ENCODE assay signal across 8 cellular contexts in the genomic region with DNA sequence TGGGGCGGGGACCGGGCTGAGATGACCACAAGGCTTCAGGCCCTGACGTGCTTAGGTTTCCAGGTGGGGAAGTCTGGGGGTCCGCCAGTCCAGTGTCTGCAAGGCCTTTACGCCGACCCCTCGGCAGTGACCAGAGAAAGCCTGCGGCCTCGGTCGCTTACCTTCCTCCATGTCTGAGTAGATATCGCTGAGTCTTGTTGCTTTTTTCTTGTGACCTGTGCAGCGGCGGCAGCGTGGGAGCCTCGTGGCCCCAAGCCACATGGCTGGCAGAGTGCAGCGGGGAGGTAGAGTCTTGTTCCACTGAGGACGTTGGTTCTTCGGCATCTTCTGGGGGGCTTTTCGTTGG. TPM values are rescaled to one million over a fixed set of nuclear protein-coding genes. Genes with fewer than 3 reads are reported as not detected.
DNase-seq lines count a peak whose midpoint lies in the region; ATAC-seq and TF ChIP-seq lines count a peak whose summit lies in the region.

No MANE protein-coding gene starts in this region.

- no peak for DNase-seq in SK-N-SH
- DNase-seq in dorsolateral prefrontal cortex, result peak in 1 of 10 donors; percentile 9
- DNase-seq in natural killer cell treated with Interleukin-12 subunit alpha and Interleukin-12 subunit beta and Interleukin-15 and Interleukin-18, amount 100 ng/mL, for 72 hours (ENCODE audit: low spot score), result no peak
- DNase-seq in tibial artery, result no peak
- DNase-seq in retina, result no peak
- DNase-seq in NCI-H446 treated with DMSO at 0.1 percent for 48 hours (lab: John Stamatoyannopoulos, UW), result no peak

- H3K27me3 ChIP-seq in SK-N-SH (ENCODE audit: insufficient read depth) (no peaks in the 10 kb centered on the region), dorsolateral prefrontal cortex (no peaks in the 10 kb centered on the region), tibial artery (no peaks in the 10 kb centered on the region)

- H4K20me1 ChIP-seq in SK-N-SH (ENCODE audit: insufficient read depth), result peaks cover 32% of the 10 kb centered on the region

- H3K36me3 ChIP-seq in SK-N-SH (replicated peaks in 1 of 2; ENCODE audit: control insufficient read depth in 1 of 2, insufficient read depth in 2 of 2, low read length in 1 of 2) (peaks cover 36 to 54% of the 10 kb centered on the region in 2 experiments), tibial artery (peaks cover 29 to 57% (median 57%) of the 10 kb centered on the region in 3 donors)

- peaks cover 49% of the 10 kb centered on the region for H3F3A ChIP-seq in SK-N-SH (replicated peaks; ENCODE audit: insufficient read depth)

- POLR2A ChIA-PET in SK-N-SH (lab: Yijun Ruan, JAX), result interaction anchor here (2.7 kb wide), 1 partner anchor 14 kb away, joined by 12 read pairs; no protein-coding TSS in a partner anchor

- ATAC-seq in GM18519 (IDR thresholded peaks at IDR 0.05; ENCODE audit: low FRiP score, unreplicated experiment) (peak; percentile 6), HG02798 (IDR thresholded peaks at IDR 0.05; ENCODE audit: poor library complexity, unreplicated experiment) (peak; percentile 21)
- peak; percentile 5 to 28 for ATAC-seq in natural killer cell treated with Interleukin-12 subunit alpha and Interleukin-12 subunit beta and Interleukin-15 and Interleukin-18, amount 100 ng/mL, for 72 hours

- H2AFZ ChIP-seq in SK-N-SH (ENCODE audit: low read depth), result peak overlapping the region; percentile 76; the same call in 1 of the 2 replicates

- peak overlapping the region; percentile 93 to 95 for H3K27ac Mint-ChIP-seq in natural killer cell treated with Interleukin-12 subunit alpha and Interleukin-12 subunit beta and Interleukin-15 and Interleukin-18, amount 100 ng/mL, for 72 hours

- H3K27ac ChIP-seq in SK-N-SH (ENCODE audit: low read depth in 2 of 2, low read length in 1 of 2), result peak overlapping the region; percentile 74 to 91
- H3K27ac ChIP-seq in dorsolateral prefrontal cortex, result peak overlapping the region in 58 of 59 donors; percentile 30 to 94 (median 82)
- peak overlapping the region; percentile 78 to 89 for H3K27ac ChIP-seq in tibial artery

- no peaks in the 10 kb centered on the region for H3K9me3 Mint-ChIP-seq in natural killer cell treated with Interleukin-12 subunit alpha and Interleukin-12 subunit beta and Interleukin-15 and Interleukin-18, amount 100 ng/mL, for 72 hours

- H3K4me1 ChIP-seq in SK-N-SH (ENCODE audit: control insufficient read depth in 1 of 2, insufficient read depth in 2 of 2, low read depth in 1 of 2, low read length in 1 of 2), result peaks cover 7 to 15% of the 10 kb centered on the region in 2 experiments; a peak in 2 of 4 replicates
- H3K4me1 ChIP-seq in tibial artery, result peaks cover 5 to 26% (median 15%) of the 10 kb centered on the region in 4 donors

- peak overlapping the region; percentile 93 for H3K4me2 ChIP-seq in SK-N-SH

- WGBS in SK-N-SH (ENCODE audit: low lambda C conversion rate), result 0% methylated on average over 12 of the region's 19 CpGs

- peak overlapping the region; percentile 96 for H3K4me3 Mint-ChIP-seq in natural killer cell treated with Interleukin-12 subunit alpha and Interleukin-12 subunit beta and Interleukin-15 and Interleukin-18, amount 100 ng/mL, for 72 hours

- intact Hi-C loops in dorsolateral prefrontal cortex (cut with DNase I), result loop anchor here (1.0 to 5.0 kb wide), 2 partner anchors 20 to 310 kb away; no protein-coding TSS in a partner anchor
- intact Hi-C loops in tibial artery (cut with DNase I; ENCODE audit: low total_unique reads), result loop anchor here (1.0 kb wide), 1 partner anchor 20 kb away; no protein-coding TSS in a partner anchor

- TF ChIP-seq EP300 in SK-N-SH (IDR thresholded peaks at IDR 0.05; ENCODE audit: borderline replicate concordance in 1 of 2, low read depth in 1 of 2, low read length in 1 of 2), result no peak

- no peak for TF ChIP-seq RAD21 in SK-N-SH (IDR thresholded peaks at IDR 0.05; ENCODE audit: low read length)

- H3K4me3 ChIP-seq in SK-N-SH (ENCODE audit: low read depth in 2 of 2, low read length in 1 of 2), result peak overlapping the region; percentile 81 to 91
- peak overlapping the region; percentile 57 to 100 (median 87) for H3K4me3 ChIP-seq in dorsolateral prefrontal cortex
- peak overlapping the region; percentile 64 to 75 for H3K4me3 ChIP-seq in tibial artery

- CTCF ChIA-PET in SK-N-SH (lab: Yijun Ruan, JAX), result interaction anchor here (0.7 to 3.3 kb wide), 7 partner anchors 9 to 200 kb away, joined by 3 to 15 read pairs (median 4); no protein-coding TSS in a partner anchor

- peak overlapping the region; percentile 91 for H3K9ac ChIP-seq in SK-N-SH

- peaks cover 36% of the 10 kb centered on the region for H3K36me3 Mint-ChIP-seq in natural killer cell treated with Interleukin-12 subunit alpha and Interleukin-12 subunit beta and Interleukin-15 and Interleukin-18, amount 100 ng/mL, for 72 hours

- H3K9me2 ChIP-seq in SK-N-SH, result no peaks in the 10 kb centered on the region

- H3K79me2 ChIP-seq in SK-N-SH (ENCODE audit: insufficient read depth), result peaks cover 53% of the 10 kb centered on the region

- H3K4me1 Mint-ChIP-seq in natural killer cell treated with Interleukin-12 subunit alpha and Interleukin-12 subunit beta and Interleukin-15 and Interleukin-18, amount 100 ng/mL, for 72 hours (ENCODE audit: low read depth in 2 of 2), result peaks cover 37 to 38% of the 10 kb centered on the region in 2 donors

- H3K27me3 Mint-ChIP-seq in natural killer cell treated with Interleukin-12 subunit alpha and Interleukin-12 subunit beta and Interleukin-15 and Interleukin-18, amount 100 ng/mL, for 72 hours, result no peaks in the 10 kb centered on the region

- no peak for TF ChIP-seq CTCF in SK-N-SH (IDR thresholded peaks at IDR 0.05)
- no peak for TF ChIP-seq CTCF in dorsolateral prefrontal cortex (IDR thresholded peaks at IDR 0.05 in 54 of 56, conservative IDR thresholded peaks at IDR 0.05 in 2 of 56; ENCODE audit: low read depth in 1 of 56, partially characterized antibody in 56 of 56)
- TF ChIP-seq CTCF in tibial artery (IDR thresholded peaks at IDR 0.05), result no peak

- H3K9me3 ChIP-seq in SK-N-SH (no peaks in the 10 kb centered on the region), tibial artery (no peaks in the 10 kb centered on the region)

TF ChIP-seq in SK-N-SH, 30 proteins besides CTCF, POLR2A, EP300 and RAD21:
- TF ChIP-seq, protein P1, sequence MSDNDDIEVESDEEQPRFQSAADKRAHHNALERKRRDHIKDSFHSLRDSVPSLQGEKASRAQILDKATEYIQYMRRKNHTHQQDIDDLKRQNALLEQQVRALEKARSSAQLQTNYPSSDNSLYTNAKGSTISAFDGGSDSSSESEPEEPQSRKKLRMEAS (IDR thresholded peaks at IDR 0.05; ENCODE audit: low read depth), result peak; percentile 74
- TF ChIP-seq MEF2A (IDR thresholded peaks at IDR 0.05; ENCODE audit: borderline replicate concordance, low read depth), result no peak
- TF ChIP-seq MXI1 (IDR thresholded peaks at IDR 0.05; ENCODE audit: low read depth, low read length), result 0 out of 2 replicates have a peak, but pooled peaks have one; percentile 82

RNA-seq across cellular contexts. Expression of a gene that starts 0.3 kb away (rescaled TPM):
- 71.8 and 94.6 TPM in 2 replicates for polyA plus RNA-seq in SK-N-SH (2012; rRNA removed)
- polyA plus RNA-seq in SK-N-SH (2012; cell fraction: cytosol; rRNA removed), result 83.4 and 99.2 TPM in 2 replicates
- polyA plus RNA-seq in SK-N-SH (2012; cell fraction: nucleus; rRNA removed), result 79.8 and 108 TPM in 2 replicates
- 10 to 100 TPM; 41.2 to 90.6 (median 65.3) TPM for total RNA-seq in dorsolateral prefrontal cortex
- 100 to 1,000 TPM in 1 of 2 donors, 10 to 100 TPM in 1; 98.9 to 172 TPM for total RNA-seq in natural killer cell treated with Interleukin-12 subunit alpha and Interleukin-12 subunit beta and Interleukin-15 and Interleukin-18, amount 100 ng/mL, for 72 hours

RNA-seq across cellular contexts. Expression of a gene that starts 19.7 kb away (rescaled TPM):
- polyA plus RNA-seq in SK-N-SH (2012; rRNA removed), result 22.6 and 23.1 TPM in 2 replicates
- polyA plus RNA-seq in SK-N-SH (2012; cell fraction: cytosol; rRNA removed), result 9.6 and 13.0 TPM in 2 replicates
- 77.6 and 92.4 TPM in 2 replicates for polyA plus RNA-seq in SK-N-SH (2012; cell fraction: nucleus; rRNA removed)
- total RNA-seq in dorsolateral prefrontal cortex, result 10 to 100 TPM; 14.6 to 34.0 (median 20.9) TPM
- total RNA-seq in natural killer cell treated with Interleukin-12 subunit alpha and Interleukin-12 subunit beta and Interleukin-15 and Interleukin-18, amount 100 ng/mL, for 72 hours, result 100 to 1,000 TPM in 1 of 2 donors, 10 to 100 TPM in 1; 56.3 to 134 TPM

RNA-seq across cellular contexts. Expression of a gene that starts 32.4 kb away (rescaled TPM):
- 85.9 and 113 TPM in 2 replicates for polyA plus RNA-seq in SK-N-SH (2012; rRNA removed)
- 31.9 and 39.8 TPM in 2 replicates for polyA plus RNA-seq in SK-N-SH (2012; cell fraction: cytosol; rRNA removed)
- 361 and 398 TPM in 2 replicates for polyA plus RNA-seq in SK-N-SH (2012; cell fraction: nucleus; rRNA removed)
- 100 to 1,000 TPM in 9 of 120 experiments, 10 to 100 TPM in 111; 51.3 to 110 (median 80.0) TPM for total RNA-seq in dorsolateral prefrontal cortex
- 10 to 100 TPM; 61.8 to 87.9 TPM for total RNA-seq in natural killer cell treated with Interleukin-12 subunit alpha and Interleukin-12 subunit beta and Interleukin-15 and Interleukin-18, amount 100 ng/mL, for 72 hours
